Comparison of ENCODE assay signal across 30 cellular contexts in the genomic region with DNA sequence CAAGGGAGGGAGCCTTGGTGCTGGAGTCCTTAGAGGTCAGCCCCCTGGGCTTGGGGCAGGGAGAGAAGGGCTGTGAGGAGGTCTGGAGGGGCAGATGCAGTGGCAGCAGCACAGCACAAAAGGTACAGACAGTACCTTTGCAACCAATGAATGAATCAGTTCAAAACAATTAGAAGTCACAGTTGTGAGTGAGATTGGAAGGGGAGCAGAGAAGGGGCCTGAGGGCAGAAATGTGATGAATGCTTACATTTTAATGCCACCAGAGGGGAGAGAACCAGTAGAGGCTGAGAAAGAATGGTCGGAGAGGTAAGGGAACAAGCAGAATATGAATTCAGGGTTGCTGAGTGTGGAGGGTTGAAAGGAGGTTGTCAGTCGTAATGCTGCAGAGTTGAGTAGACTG.
"Had no signal": no experiment of that assay in that cellular context is flagged by ENCODE, and none has a peak within 500 bp of the region (broad histone marks: within the 10 kb centered on the region; RNA-seq: fewer than 3 reads in every experiment).

No MANE protein-coding gene starts in this region.

- H3K4me1 Mint-ChIP-seq: neural progenitor cell had no signal

- H3K36me3 Mint-ChIP-seq: natural killer cell had no signal

- H3K9me3 Mint-ChIP-seq: natural killer cell; nephron; neural progenitor cell; stimulated activated memory B cell treated with anti-CD40 and anti-IgM and Interleukin-4, amounts not matched to agents 10 μg/mL and 1 μg/mL and 100 μg/mL, for 72 hours; stimulated activated naive CD8-positive, alpha-beta T cell treated with anti-CD3 and anti-CD28 coated beads, Interleukin-15, amount 100 ng/mL, for 72 hours had no signal

- H2AFZ ChIP-seq: neural progenitor cell, parathyroid adenoma had no signal

- H3K4me2 ChIP-seq: neural progenitor cell had no signal

- H3K27ac Mint-ChIP-seq: natural killer cell; nephron; neural progenitor cell; progenitor cell of endocrine pancreas; stimulated activated memory B cell treated with anti-CD40 and anti-IgM and Interleukin-4, amounts not matched to agents 10 μg/mL and 1 μg/mL and 100 μg/mL, for 72 hours; stimulated activated naive CD8-positive, alpha-beta T cell treated with anti-CD3 and anti-CD28 coated beads, Interleukin-15, amount 100 ng/mL, for 72 hours had no signal

- H3K4me3 Mint-ChIP-seq: natural killer cell; nephron; neural progenitor cell; stimulated activated memory B cell treated with anti-CD40 and anti-IgM and Interleukin-4, amounts not matched to agents 10 μg/mL and 1 μg/mL and 100 μg/mL, for 72 hours; stimulated activated naive CD8-positive, alpha-beta T cell treated with anti-CD3 and anti-CD28 coated beads, Interleukin-15, amount 100 ng/mL, for 72 hours had no signal

- H3K9me3 ChIP-seq: ovary, psoas muscle, right lobe of liver, sigmoid colon, spleen, suprapubic skin, testis, tibial artery, transverse colon, upper lobe of left lung, vagina had no signal

- H3K27me3 Mint-ChIP-seq: progenitor cell of endocrine pancreas; stimulated activated memory B cell treated with anti-CD40 and anti-IgM and Interleukin-4, amounts not matched to agents 10 μg/mL and 1 μg/mL and 100 μg/mL, for 72 hours; stimulated activated naive CD8-positive, alpha-beta T cell treated with anti-CD3 and anti-CD28 coated beads, Interleukin-15, amount 100 ng/mL, for 72 hours had no signal

- DNase-seq: natural killer cell; occipital lobe; ovary; posterior cingulate gyrus; psoas muscle; right cardiac atrium; right lobe of liver; sigmoid colon; small intestine; spleen; stimulated activated CD4-positive, alpha-beta T cell treated with anti-CD3 and anti-CD28 coated beads, Interleukin-12 subunit alpha, Interleukin-12 subunit beta, amount 100 ng/mL, for 4 hours; stimulated activated CD4-positive, alpha-beta T cell treated with anti-CD3 and anti-CD28 coated beads, Interleukin-1b, Interleukin-23, amount 100 ng/mL, for 48 hours; stimulated activated CD4-positive, alpha-beta T cell treated with anti-CD3 and anti-CD28 coated beads, Interleukin-4, amount 100 ng/mL, for 1 hour; stimulated activated CD4-positive, alpha-beta T cell treated with anti-CD3 and anti-CD28 coated beads, Interleukin-4, amount 100 ng/mL, for 4 hours; stimulated activated CD8-positive, alpha-beta memory T cell treated with anti-CD3 and anti-CD28 coated beads, Interleukin-4, amount 100 ng/mL, for 48 hours; stimulated activated naive CD4-positive, alpha-beta T cell; stimulated activated naive CD8-positive, alpha-beta T cell treated with anti-CD3 and anti-CD28 coated beads, Interleukin-15, amount 100 ng/mL, for 72 hours; stimulated activated naive CD8-positive, alpha-beta T cell treated with anti-CD3 and anti-CD28 coated beads, Interleukin-15, Interleukin-2, amounts not matched to agents 100 U/mL and 50 U/mL, for 24 hours; substantia nigra; testis; tibial artery; transverse colon; upper lobe of left lung had no signal

- H3K36me3 ChIP-seq: neural progenitor cell, ovary, right lobe of liver, sigmoid colon, suprapubic skin, tibial artery, transverse colon, upper lobe of left lung, vagina had no signal

- H3K4me1 ChIP-seq: neural progenitor cell, suprapubic skin had no signal

- ATAC-seq: natural killer cell; psoas muscle; right cardiac atrium; right lobe of liver; stimulated activated memory B cell treated with anti-CD40 and anti-IgM and Interleukin-4, amounts not matched to agents 10 μg/mL and 1 μg/mL and 100 μg/mL, for 72 hours; stimulated activated naive CD8-positive, alpha-beta T cell treated with anti-CD3 and anti-CD28 coated beads, Interleukin-15, amount 100 ng/mL, for 72 hours; stimulated activated naive CD8-positive, alpha-beta T cell treated with anti-CD3 and anti-CD28 coated beads, Interleukin-15, Interleukin-2, amounts not matched to agents 100 U/mL and 50 U/mL, for 24 hours had no signal

- H3K9ac ChIP-seq: neural progenitor cell, parathyroid adenoma had no signal

- H3K4me3 ChIP-seq: neural progenitor cell, ovary, psoas muscle, right lobe of liver, sigmoid colon, spleen, suprapubic skin, testis, tibial artery, transverse colon, upper lobe of left lung, vagina had no signal

- H3K27ac ChIP-seq: neural progenitor cell, ovary, parathyroid adenoma, psoas muscle, right lobe of liver, sigmoid colon, spleen, suprapubic skin, testis, tibial artery, transverse colon, upper lobe of left lung, vagina had no signal

- H3K27me3 ChIP-seq: neural progenitor cell, ovary, right lobe of liver, sigmoid colon, spleen, suprapubic skin, testis, tibial artery, transverse colon, upper lobe of left lung, vagina had no signal
